In genomic region chr11:116175707-116176106, GRCh38 we compare ENCODE assay signal across 10 cellular contexts.
"Had no signal": no experiment of that assay in that cellular context is flagged by ENCODE, and none has a peak within 500 bp of the region (broad histone marks: within the 10 kb centered on the region; RNA-seq: fewer than 3 reads in every experiment).

No MANE protein-coding gene starts in this region.

- H3K27me3 Mint-ChIP-seq: activated naive CD8-positive, alpha-beta T cell treated with anti-CD3 and anti-CD28 coated beads, Interleukin-2, amount 50 U/mL, for 24 hours had no signal

- H3K9me3 ChIP-seq: ascending aorta, thyroid gland had no signal

- H3K27me3 ChIP-seq: ascending aorta, cardiac muscle cell, thyroid gland had no signal

- H3K27ac Mint-ChIP-seq: activated naive CD8-positive, alpha-beta T cell treated with anti-CD3 and anti-CD28 coated beads, Interleukin-2, amount 50 U/mL, for 24 hours; effector memory CD8-positive, alpha-beta T cell; stimulated activated effector memory CD8-positive, alpha-beta T cell treated with anti-CD3 and anti-CD28 coated beads, Interleukin-12 subunit alpha, Interleukin-12 subunit beta, amount 100 ng/mL, for 72 hours had no signal

- H3K9me3 Mint-ChIP-seq: activated naive CD8-positive, alpha-beta T cell treated with anti-CD3 and anti-CD28 coated beads, Interleukin-2, amount 50 U/mL, for 24 hours; effector memory CD8-positive, alpha-beta T cell; stimulated activated effector memory CD8-positive, alpha-beta T cell treated with anti-CD3 and anti-CD28 coated beads, Interleukin-12 subunit alpha, Interleukin-12 subunit beta, amount 100 ng/mL, for 72 hours had no signal

- H3K4me3 ChIP-seq: ascending aorta, cardiac muscle cell, thyroid gland had no signal

- DNase-seq: activated CD4-positive, alpha-beta T cell treated with anti-CD3 and anti-CD28 coated beads, Interleukin-2, amount 50 U/mL, for 4 hours; activated naive CD4-positive, alpha-beta T cell treated with Interleukin-2 at 50 U/mL for 16 hours; activated naive CD8-positive, alpha-beta T cell treated with anti-CD3 and anti-CD28 coated beads, Interleukin-2, amount 50 U/mL, for 24 hours; effector memory CD8-positive, alpha-beta T cell; small intestine; T-helper 2 cell; thyroid gland had no signal

- H3K27ac ChIP-seq: ascending aorta, cardiac muscle cell, thyroid gland had no signal

- H3K36me3 Mint-ChIP-seq: stimulated activated effector memory CD8-positive, alpha-beta T cell treated with anti-CD3 and anti-CD28 coated beads, Interleukin-12 subunit alpha, Interleukin-12 subunit beta, amount 100 ng/mL, for 72 hours had no signal

- H3K4me1 Mint-ChIP-seq: activated naive CD8-positive, alpha-beta T cell treated with anti-CD3 and anti-CD28 coated beads, Interleukin-2, amount 50 U/mL, for 24 hours; stimulated activated effector memory CD8-positive, alpha-beta T cell treated with anti-CD3 and anti-CD28 coated beads, Interleukin-12 subunit alpha, Interleukin-12 subunit beta, amount 100 ng/mL, for 72 hours had no signal

- H3K36me3 ChIP-seq: ascending aorta, cardiac muscle cell, thyroid gland had no signal

- H3K4me3 Mint-ChIP-seq: activated naive CD8-positive, alpha-beta T cell treated with anti-CD3 and anti-CD28 coated beads, Interleukin-2, amount 50 U/mL, for 24 hours; effector memory CD8-positive, alpha-beta T cell; stimulated activated effector memory CD8-positive, alpha-beta T cell treated with anti-CD3 and anti-CD28 coated beads, Interleukin-12 subunit alpha, Interleukin-12 subunit beta, amount 100 ng/mL, for 72 hours had no signal
